8 cellular contexts compared by ENCODE assay signal in genomic region chr19:7942981-7943443, GRCh38. TPM values are rescaled to one million over a fixed set of nuclear protein-coding genes. Genes with fewer than 3 reads are reported as not detected.
DNase-seq lines count a peak whose midpoint lies in the region; TF ChIP-seq lines count a peak whose summit lies in the region.

No MANE protein-coding gene starts in this region.

- peak overlapping the region; percentile 99 for H3K9ac ChIP-seq in BLaER1

- H3K27ac Mint-ChIP-seq in activated T-helper 2 cell treated with anti-CD3 and anti-CD28 coated beads, Interferon-gamma antibody, Interleukin-2, Interleukin-4, amounts not matched to agents 10 μg/mL and 5 μg/mL and 100 μg/mL, durations not matched to agents 14 hours and 24 hours and 36 hours: peak overlapping the region; percentile 93

- H4K20me1 ChIP-seq in BLaER1: peaks cover 37% of the 10 kb centered on the region

- H3K4me3 ChIP-seq in BLaER1 (peak overlapping the region; percentile 97), HEK293 (ENCODE audit: low read depth, low read length) (peak overlapping the region; percentile 99), iPS-11a (ENCODE audit: low read depth, low read length) (peak overlapping the region; percentile 96), stomach (peak overlapping the region; percentile 70 to 94 (median 81))

- no peaks in the 10 kb centered on the region for H3K9me3 ChIP-seq in BLaER1
- no peaks in the 10 kb centered on the region for H3K9me3 ChIP-seq in HEK293 (ENCODE audit: control insufficient read depth, insufficient read depth, low read depth, low read length)
- H3K9me3 ChIP-seq in stomach: no peaks in the 10 kb centered on the region

- H3K4me3 Mint-ChIP-seq in activated T-helper 2 cell treated with anti-CD3 and anti-CD28 coated beads, Interferon-gamma antibody, Interleukin-2, Interleukin-4, amounts not matched to agents 10 μg/mL and 5 μg/mL and 100 μg/mL, durations not matched to agents 14 hours and 24 hours and 36 hours (ENCODE audit: low read depth): peak overlapping the region; percentile 84

- H3K9me3 Mint-ChIP-seq in activated T-helper 2 cell treated with anti-CD3 and anti-CD28 coated beads, Interferon-gamma antibody, Interleukin-2, Interleukin-4, amounts not matched to agents 10 μg/mL and 5 μg/mL and 100 μg/mL, durations not matched to agents 14 hours and 24 hours and 36 hours: no peaks in the 10 kb centered on the region

- no peak for TF ChIP-seq POLR2A in stomach (IDR thresholded peaks at IDR 0.05)

- peaks cover 19% of the 10 kb centered on the region for H3K36me3 Mint-ChIP-seq in activated T-helper 2 cell treated with anti-CD3 and anti-CD28 coated beads, Interferon-gamma antibody, Interleukin-2, Interleukin-4, amounts not matched to agents 10 μg/mL and 5 μg/mL and 100 μg/mL, durations not matched to agents 14 hours and 24 hours and 36 hours (ENCODE audit: low read depth)

- CTCF ChIA-PET in HEK293 (lab: Yijun Ruan, JAX): interaction anchor here (0.6 to 2.6 kb wide), 21 partner anchors 11 to 566 kb away, joined by 3 to 26 read pairs (median 4); partner anchors contain the start of genes CTXN1 and SNAPC2

- H3K36me3 ChIP-seq in BLaER1 (peaks cover 41% of the 10 kb centered on the region), HEK293 (ENCODE audit: control insufficient read depth in 2 of 2, insufficient read depth in 1 of 2, low read length in 2 of 2) (peaks cover under 1 to 34% of the 10 kb centered on the region in 2 experiments), stomach (peaks cover 13 to 34% (median 32%) of the 10 kb centered on the region in 4 donors)

- H3K4me2 ChIP-seq in BLaER1: peak overlapping the region; percentile 88

- H3K4me1 ChIP-seq in BLaER1: peaks cover 26% of the 10 kb centered on the region
- H3K4me1 ChIP-seq in HEK293 (ENCODE audit: control insufficient read depth, insufficient read depth, low read length): no peaks in the 10 kb centered on the region
- H3K4me1 ChIP-seq in stomach: peaks cover 15 to 45% (median 35%) of the 10 kb centered on the region in 4 donors

- H3K27me3 ChIP-seq in BLaER1 (no peaks in the 10 kb centered on the region), stomach (no peaks in the 10 kb centered on the region)

- WGBS in stomach, 5 donors: 2 to 4% (median 3%) methylated on average over 30 to 33 of the region's 33 CpGs

- peaks cover 15% of the 10 kb centered on the region for H3K4me1 Mint-ChIP-seq in activated T-helper 2 cell treated with anti-CD3 and anti-CD28 coated beads, Interferon-gamma antibody, Interleukin-2, Interleukin-4, amounts not matched to agents 10 μg/mL and 5 μg/mL and 100 μg/mL, durations not matched to agents 14 hours and 24 hours and 36 hours (ENCODE audit: low read depth)

- DNase-seq in activated T-helper 2 cell treated with anti-CD3 and anti-CD28 coated beads, Interferon-gamma antibody, Interleukin-2, Interleukin-4, amounts not matched to agents 10 μg/mL and 5 μg/mL and 100 μg/mL, durations not matched to agents 14 hours and 24 hours and 36 hours (ENCODE audit: low spot score): no peak
- DNase-seq in stomach: no peak
- DNase-seq in middle frontal gyrus (ENCODE audit: extremely low spot score, low spot score): no peak
- DNase-seq in NCI-H510A treated with DMSO at 0.1 percent for 48 hours (lab: John Stamatoyannopoulos, UW): no peak
- DNase-seq in iPS-NIHi11 (ENCODE audit: low spot score): no peak

- no peak for TF ChIP-seq EP300 in stomach (IDR thresholded peaks at IDR 0.05)

- TF ChIP-seq CTCF in HEK293 (tag by site-specific recombination; IDR thresholded peaks at IDR 0.05) (no peak), stomach (IDR thresholded peaks at IDR 0.05) (no peak)

- no peaks in the 10 kb centered on the region for H3K27me3 Mint-ChIP-seq in activated T-helper 2 cell treated with anti-CD3 and anti-CD28 coated beads, Interferon-gamma antibody, Interleukin-2, Interleukin-4, amounts not matched to agents 10 μg/mL and 5 μg/mL and 100 μg/mL, durations not matched to agents 14 hours and 24 hours and 36 hours (ENCODE audit: low read depth)

- peak overlapping the region; percentile 97 for H3K27ac ChIP-seq in BLaER1
- peak overlapping the region; percentile 90 for H3K27ac ChIP-seq in HEK293 (ENCODE audit: extremely low read depth, low read depth, low read length)
- H3K27ac ChIP-seq in stomach: peak overlapping the region; percentile 95 to 100 (median 99)

- intact Hi-C loops in activated T-helper 2 cell treated with anti-CD3 and anti-CD28 coated beads, Interferon-gamma antibody, Interleukin-2, Interleukin-4, amounts not matched to agents 10 μg/mL and 5 μg/mL and 100 μg/mL, durations not matched to agents 14 hours and 24 hours and 36 hours (cut with micrococcal nuclease): loop anchor here (1.0 to 10.0 kb wide), 3 partner anchors 23 to 312 kb away; partner anchors contain the start of gene SNAPC2
- intact Hi-C loops in stomach (cut with DNase I; ENCODE audit: low total_unique reads): no loop called here

- POLR2A ChIA-PET in HEK293 (lab: Yijun Ruan, JAX): interaction anchor here (0.6 to 4.2 kb wide), 33 partner anchors 10 to 380 kb away, joined by 3 to 60 read pairs (median 5); partner anchors contain the start of genes CCL25, CTXN1, ELAVL1 and MAP2K7

TF ChIP-seq in HEK293, 187 proteins besides CTCF, POLR2A, EP300 and RAD21 (continues in another document):
- TF ChIP-seq, protein P1, sequence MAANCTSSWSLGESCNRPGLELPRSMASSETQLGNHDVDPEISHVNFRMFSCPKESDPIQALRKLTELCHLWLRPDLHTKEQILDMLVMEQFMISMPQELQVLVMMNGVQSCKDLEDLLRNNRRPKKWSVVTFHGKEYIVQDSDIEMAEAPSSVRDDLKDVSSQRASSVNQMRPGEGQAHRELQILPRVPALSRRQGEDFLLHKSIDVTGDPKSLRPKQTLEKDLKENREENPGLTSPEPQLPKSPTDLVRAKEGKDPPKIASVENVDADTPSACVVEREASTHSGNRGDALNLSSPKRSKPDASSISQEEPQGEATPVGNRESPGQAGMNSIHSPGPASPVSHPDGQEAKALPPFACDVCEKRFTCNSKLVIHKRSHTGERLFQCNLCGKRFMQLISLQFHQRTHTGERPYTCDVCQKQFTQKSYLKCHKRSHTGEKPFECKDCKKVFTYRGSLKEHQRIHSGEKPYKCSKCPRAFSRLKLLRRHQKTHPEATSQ (tag by site-specific recombination; IDR thresholded peaks at IDR 0.05): 0 out of 2 replicates have a peak, but pooled peaks have one; percentile 58
- TF ChIP-seq, protein P2, sequence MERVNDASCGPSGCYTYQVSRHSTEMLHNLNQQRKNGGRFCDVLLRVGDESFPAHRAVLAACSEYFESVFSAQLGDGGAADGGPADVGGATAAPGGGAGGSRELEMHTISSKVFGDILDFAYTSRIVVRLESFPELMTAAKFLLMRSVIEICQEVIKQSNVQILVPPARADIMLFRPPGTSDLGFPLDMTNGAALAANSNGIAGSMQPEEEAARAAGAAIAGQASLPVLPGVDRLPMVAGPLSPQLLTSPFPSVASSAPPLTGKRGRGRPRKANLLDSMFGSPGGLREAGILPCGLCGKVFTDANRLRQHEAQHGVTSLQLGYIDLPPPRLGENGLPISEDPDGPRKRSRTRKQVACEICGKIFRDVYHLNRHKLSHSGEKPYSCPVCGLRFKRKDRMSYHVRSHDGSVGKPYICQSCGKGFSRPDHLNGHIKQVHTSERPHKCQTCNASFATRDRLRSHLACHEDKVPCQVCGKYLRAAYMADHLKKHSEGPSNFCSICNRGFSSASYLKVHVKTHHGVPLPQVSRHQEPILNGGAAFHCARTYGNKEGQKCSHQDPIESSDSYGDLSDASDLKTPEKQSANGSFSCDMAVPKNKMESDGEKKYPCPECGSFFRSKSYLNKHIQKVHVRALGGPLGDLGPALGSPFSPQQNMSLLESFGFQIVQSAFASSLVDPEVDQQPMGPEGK (tag by site-specific recombination; IDR thresholded peaks at IDR 0.05): 0 out of 2 replicates have a peak, but pooled peaks have one; percentile 15

RNA-seq across cellular contexts. Expression of gene TIMM44, which starts 0.5 kb away (rescaled TPM):
- total RNA-seq in activated T-helper 2 cell treated with anti-CD3 and anti-CD28 coated beads, Interferon-gamma antibody, Interleukin-2, Interleukin-4, amounts not matched to agents 10 μg/mL and 5 μg/mL and 100 μg/mL, durations not matched to agents 14 hours and 24 hours and 36 hours: 79.2 and 90.2 TPM in 2 replicates
- total RNA-seq in stomach: 100 to 1,000 TPM in 2 of 5 donors, 10 to 100 TPM in 3; 41.0 to 123 (median 88.1) TPM
- 10 to 100 TPM; 44.6 to 55.9 (median 49.4) TPM for polyA plus RNA-seq in stomach

RNA-seq across cellular contexts. Expression of gene CTXN1, which starts 17.1 kb away (rescaled TPM):
- total RNA-seq in activated T-helper 2 cell treated with anti-CD3 and anti-CD28 coated beads, Interferon-gamma antibody, Interleukin-2, Interleukin-4, amounts not matched to agents 10 μg/mL and 5 μg/mL and 100 μg/mL, durations not matched to agents 14 hours and 24 hours and 36 hours: 0.50 and 0.53 TPM in 2 replicates
- total RNA-seq in stomach: 10 to 100 TPM in 1 of 5 donors, 1 to 10 TPM in 3, not detected in 1; 1.3 to 58.5 (median 3.8) TPM
- 1 to 10 TPM in 2 of 3 donors, under 1 TPM in 1; 0.92 to 7.7 (median 1.2) TPM for polyA plus RNA-seq in stomach

RNA-seq across cellular contexts. Expression of gene SNAPC2, which starts 22.9 kb away (rescaled TPM):
- total RNA-seq in activated T-helper 2 cell treated with anti-CD3 and anti-CD28 coated beads, Interferon-gamma antibody, Interleukin-2, Interleukin-4, amounts not matched to agents 10 μg/mL and 5 μg/mL and 100 μg/mL, durations not matched to agents 14 hours and 24 hours and 36 hours: 18.4 and 19.5 TPM in 2 replicates
- 10 to 100 TPM in 3 of 5 donors, 1 to 10 TPM in 2; 2.3 to 18.3 (median 12.2) TPM for total RNA-seq in stomach
- polyA plus RNA-seq in stomach: 10 to 100 TPM; 15.0 to 22.8 (median 17.7) TPM

RNA-seq across cellular contexts. Expression of gene TGFBR3L, which starts 28.4 kb away (rescaled TPM):
- 6.3 TPM in 2 replicates for total RNA-seq in activated T-helper 2 cell treated with anti-CD3 and anti-CD28 coated beads, Interferon-gamma antibody, Interleukin-2, Interleukin-4, amounts not matched to agents 10 μg/mL and 5 μg/mL and 100 μg/mL, durations not matched to agents 14 hours and 24 hours and 36 hours
- not detected for total RNA-seq in stomach
- 1 to 10 TPM in 1 of 3 donors, not detected in 2; 1.5 TPM for polyA plus RNA-seq in stomach

RNA-seq across cellular contexts. Expression of gene MAP2K7, which starts 39.3 kb away (rescaled TPM):
- total RNA-seq in activated T-helper 2 cell treated with anti-CD3 and anti-CD28 coated beads, Interferon-gamma antibody, Interleukin-2, Interleukin-4, amounts not matched to agents 10 μg/mL and 5 μg/mL and 100 μg/mL, durations not matched to agents 14 hours and 24 hours and 36 hours: 43.0 and 44.6 TPM in 2 replicates
- total RNA-seq in stomach: 10 to 100 TPM in 4 of 5 donors, 1 to 10 TPM in 1; 4.1 to 52.2 (median 11.0) TPM
- 10 to 100 TPM; 13.5 to 27.5 (median 15.9) TPM for polyA plus RNA-seq in stomach
